In genomic region chr1:160519542-160520435, GRCh38 we compare ENCODE assay signal across 9 cellular contexts. TPM values are rescaled to one million over a fixed set of nuclear protein-coding genes. Genes with fewer than 3 reads are reported as not detected.
A peak's percentile ranks its signal among the peaks of the same experiment; 100 is the strongest.
DNase-seq lines count a peak whose midpoint lies in the region; ATAC-seq, FAIRE-seq and TF ChIP-seq lines count a peak whose summit lies in the region.
"Had no signal": no experiment of that assay in that cellular context is flagged by ENCODE, and none has a peak within 500 bp of the region (broad histone marks: within the 10 kb centered on the region; RNA-seq: fewer than 3 reads in every experiment).

No MANE protein-coding gene starts in this region.

- H3K27ac Mint-ChIP-seq in activated naive CD8-positive, alpha-beta T cell, result peak overlapping the region; percentile 94

- H3K4me1 ChIP-seq in HUES48 (ENCODE audit: control insufficient read depth, insufficient read depth, low read length) (peaks cover 29% of the 10 kb centered on the region), pancreas (peaks cover 0 to 10% (median 0%) of the 10 kb centered on the region in 3 donors)

- H3K4me3 ChIP-seq in HUES48 (ENCODE audit: low read depth, low read length) (peak overlapping the region; percentile 13; the same call in 1 of the 2 replicates), pancreas (no peak overlapping the region)

- no peak for DNase-seq in pancreas
- DNase-seq in T-helper 9 cell, result no peak
- DNase-seq in DMS114 treated with DMSO at 0.1 percent for 48 hours (lab: John Stamatoyannopoulos, UW; ENCODE audit: unreplicated experiment), result no peak
- DNase-seq in GM19240 (ENCODE audit: insufficient read length, low spot score), result no peak
- no peak for DNase-seq in activated gamma-delta T cell (lab: John Stamatoyannopoulos, UW)
- DNase-seq: NCI-H524 had no signal

- peaks cover under 1% of the 10 kb centered on the region for H3K9me3 Mint-ChIP-seq in activated naive CD8-positive, alpha-beta T cell (ENCODE audit: low read depth)

- H3K36me3 ChIP-seq in HUES48 (ENCODE audit: control insufficient read depth, insufficient read depth, low read length) (no peaks in the 10 kb centered on the region), pancreas (no peaks in the 10 kb centered on the region)

- H3K36me3 Mint-ChIP-seq in activated naive CD8-positive, alpha-beta T cell, result peaks cover 22% of the 10 kb centered on the region

- no peak for TF ChIP-seq CTCF in pancreas (IDR thresholded peaks at IDR 0.05)

- H3K27me3 ChIP-seq in HUES48 (ENCODE audit: control insufficient read depth, insufficient read depth, low read length) (no peaks in the 10 kb centered on the region), pancreas (no peaks in the 10 kb centered on the region)

- intact Hi-C loops in pancreas (cut with DNase I), result no loop called here

- peak overlapping the region; percentile 92 for H3K4me3 Mint-ChIP-seq in activated naive CD8-positive, alpha-beta T cell

- peak overlapping the region; percentile 27; the same call in 1 of the 2 replicates for H3K9ac ChIP-seq in HUES48 (ENCODE audit: low read depth, low read length)

- WGBS in pancreas, 2 donors, result 33 to 43% methylated on average over 5 of the region's 5 CpGs

- H3K9me3 ChIP-seq in HUES48 (ENCODE audit: control insufficient read depth, insufficient read depth, low read length) (no peaks in the 10 kb centered on the region), pancreas (no peaks in the 10 kb centered on the region)

- peaks cover 92% of the 10 kb centered on the region for H3K4me1 Mint-ChIP-seq in activated naive CD8-positive, alpha-beta T cell (ENCODE audit: low read depth)

- no peaks in the 10 kb centered on the region for H3K27me3 Mint-ChIP-seq in activated naive CD8-positive, alpha-beta T cell

- ATAC-seq in GM18867 (IDR thresholded peaks at IDR 0.05; ENCODE audit: unreplicated experiment) (peak; percentile 45), pancreas (peak in 3 of 4 donors; percentile 66 to 92 (median 90))

- peak overlapping the region; percentile 49 for H3K27ac ChIP-seq in HUES48 (ENCODE audit: low read depth, low read length)
- peak overlapping the region in 2 of 4 donors; percentile 35 to 66 for H3K27ac ChIP-seq in pancreas

- FAIRE-seq in pancreas (lab: Jason Lieb, UNC), result no peak

RNA-seq across cellular contexts. Expression of gene SLAMF6, which starts 3.3 kb away (rescaled TPM):
- total RNA-seq in pancreas, result under 1 TPM; 0.04 to 0.81 (median 0.26) TPM
- under 1 TPM; 0.07 to 0.11 TPM for polyA plus RNA-seq in pancreas

RNA-seq across cellular contexts. Expression of gene CD84, which starts 59.5 kb away (rescaled TPM):
- 10 to 100 TPM in 1 of 6 donors, 1 to 10 TPM in 5; 2.3 to 13.2 (median 3.7) TPM for total RNA-seq in pancreas
- under 1 TPM; 0.16 to 0.57 TPM for polyA plus RNA-seq in pancreas
